ENCODE assay signal across 21 cellular contexts in the genomic region with DNA sequence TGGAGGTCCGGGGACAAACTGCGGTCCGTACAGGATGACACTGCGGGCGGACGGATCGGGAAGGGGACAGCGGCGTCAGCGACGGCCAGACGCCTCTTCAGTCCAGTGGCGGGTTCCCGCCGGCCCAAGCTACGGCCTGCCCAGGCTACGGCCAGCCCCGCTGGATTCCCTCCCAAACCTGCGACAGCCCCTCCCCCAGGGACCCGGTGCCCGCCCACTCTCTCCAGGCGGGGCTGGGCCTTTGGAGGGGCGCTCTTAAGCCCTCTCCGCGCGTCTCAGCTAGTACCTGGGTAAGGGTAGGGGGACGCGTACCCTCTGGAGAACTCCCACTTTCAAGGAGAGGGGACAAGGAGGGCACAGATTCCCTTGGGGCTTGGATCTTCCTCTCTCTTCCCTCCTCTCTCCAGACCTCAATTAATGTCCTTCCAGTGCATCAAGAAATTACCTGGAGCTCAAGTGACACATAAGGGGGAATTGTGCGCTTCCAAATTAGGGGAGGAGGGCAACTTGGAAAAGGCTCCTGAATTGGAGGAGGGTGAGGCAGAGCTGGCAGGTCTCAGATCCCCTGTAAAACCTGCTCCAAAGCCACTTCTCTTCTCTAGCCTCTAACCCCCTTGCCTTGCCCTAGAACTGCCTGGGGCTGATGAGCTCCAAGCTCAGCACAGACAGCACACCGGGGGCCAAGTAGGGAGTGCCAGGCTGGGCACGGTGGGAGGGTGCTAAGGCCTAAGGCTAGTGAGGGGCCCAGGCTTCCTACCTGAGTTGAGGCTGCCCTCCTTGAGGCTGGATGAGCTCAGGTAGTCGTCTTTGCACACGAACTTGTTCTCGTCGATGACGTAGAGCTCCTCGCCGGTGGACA.
DNase-seq lines count a peak whose midpoint lies in the region; ATAC-seq and TF ChIP-seq lines count a peak whose summit lies in the region.
"Had no signal": no experiment of that assay in that cellular context is flagged by ENCODE, and none has a peak within 500 bp of the region (broad histone marks: within the 10 kb centered on the region; RNA-seq: fewer than 3 reads in every experiment).

No MANE protein-coding gene starts in this region.

- no peak overlapping the region for H3K27ac ChIP-seq in RWPE2 (ENCODE audit: poor library complexity, severe bottlenecking)
- H3K27ac ChIP-seq in caudate nucleus (ENCODE audit: low read depth, low read length), result no peak overlapping the region
- H3K27ac ChIP-seq: body of pancreas, dorsolateral prefrontal cortex, GM23248, lower lobe of right lung, neutrophil, SJSA1, transverse colon had no signal

- H3K4me1 Mint-ChIP-seq in activated naive CD8-positive, alpha-beta T cell (ENCODE audit: low read depth), result peaks cover 36% of the 10 kb centered on the region
- peaks cover 30% of the 10 kb centered on the region for H3K4me1 Mint-ChIP-seq in activated naive CD8-positive, alpha-beta T cell treated with anti-CD3 and anti-CD28 coated beads, Interleukin-2, amount 50 U/mL, for 24 hours
- H3K4me1 Mint-ChIP-seq in stimulated activated naive B cell treated with anti-CD40 and anti-IgM and Interleukin-4, amounts not matched to agents 10 μg/mL and 1 μg/mL and 100 μg/mL, for 72 hours, result peaks cover 38 to 52% of the 10 kb centered on the region in 2 donors

- H3K27ac Mint-ChIP-seq in activated naive CD8-positive, alpha-beta T cell, result peak overlapping the region; percentile 77
- no peak overlapping the region for H3K27ac Mint-ChIP-seq in activated naive CD8-positive, alpha-beta T cell treated with anti-CD3 and anti-CD28 coated beads, Interleukin-2, amount 50 U/mL, for 24 hours
- H3K27ac Mint-ChIP-seq in stimulated activated naive B cell treated with anti-CD40 and anti-IgM and Interleukin-4, amounts not matched to agents 10 μg/mL and 1 μg/mL and 100 μg/mL, for 72 hours, result peak overlapping the region; percentile 82

- H3K4me3 Mint-ChIP-seq in activated naive CD8-positive, alpha-beta T cell, result peak overlapping the region; percentile 58
- H3K4me3 Mint-ChIP-seq in activated naive CD8-positive, alpha-beta T cell treated with anti-CD3 and anti-CD28 coated beads, Interleukin-2, amount 50 U/mL, for 24 hours, result no peak overlapping the region
- H3K4me3 Mint-ChIP-seq in stimulated activated naive B cell treated with anti-CD40 and anti-IgM and Interleukin-4, amounts not matched to agents 10 μg/mL and 1 μg/mL and 100 μg/mL, for 72 hours, result peak overlapping the region; percentile 23 to 43

- H3K9me3 Mint-ChIP-seq in activated naive CD8-positive, alpha-beta T cell (ENCODE audit: low read depth), result no peaks in the 10 kb centered on the region
- H3K9me3 Mint-ChIP-seq in activated naive CD8-positive, alpha-beta T cell treated with anti-CD3 and anti-CD28 coated beads, Interleukin-2, amount 50 U/mL, for 24 hours, result no peaks in the 10 kb centered on the region
- no peaks in the 10 kb centered on the region for H3K9me3 Mint-ChIP-seq in stimulated activated naive B cell treated with anti-CD40 and anti-IgM and Interleukin-4, amounts not matched to agents 10 μg/mL and 1 μg/mL and 100 μg/mL, for 72 hours

- peaks cover 44% of the 10 kb centered on the region for H3K27me3 Mint-ChIP-seq in activated naive CD8-positive, alpha-beta T cell
- H3K27me3 Mint-ChIP-seq in activated naive CD8-positive, alpha-beta T cell treated with anti-CD3 and anti-CD28 coated beads, Interleukin-2, amount 50 U/mL, for 24 hours, result peaks cover 80% of the 10 kb centered on the region
- peaks cover 76 to 91% of the 10 kb centered on the region in 2 donors for H3K27me3 Mint-ChIP-seq in stimulated activated naive B cell treated with anti-CD40 and anti-IgM and Interleukin-4, amounts not matched to agents 10 μg/mL and 1 μg/mL and 100 μg/mL, for 72 hours

- no peak for TF ChIP-seq CTCF in RWPE2 (IDR thresholded peaks at IDR 0.05; ENCODE audit: poor library complexity, severe bottlenecking)

- no peaks in the 10 kb centered on the region for H3K36me3 Mint-ChIP-seq in activated naive CD8-positive, alpha-beta T cell
- H3K36me3 Mint-ChIP-seq in activated naive CD8-positive, alpha-beta T cell treated with anti-CD3 and anti-CD28 coated beads, Interleukin-2, amount 50 U/mL, for 24 hours (ENCODE audit: low read depth), result no peaks in the 10 kb centered on the region
- peaks cover 0 to 9% of the 10 kb centered on the region in 2 donors for H3K36me3 Mint-ChIP-seq in stimulated activated naive B cell treated with anti-CD40 and anti-IgM and Interleukin-4, amounts not matched to agents 10 μg/mL and 1 μg/mL and 100 μg/mL, for 72 hours

- H3K36me3 ChIP-seq in RWPE2 (ENCODE audit: low read depth) (no peaks in the 10 kb centered on the region), iPS-15b (ENCODE audit: control insufficient read depth, insufficient read depth, low read length) (peaks cover 2% of the 10 kb centered on the region)
- H3K36me3 ChIP-seq: lower lobe of right lung, neutrophil, SJSA1, transverse colon had no signal

- H3K9ac ChIP-seq in iPS-15b (ENCODE audit: low read depth, low read length), result no peak overlapping the region
- H3K9ac ChIP-seq: GM23248 had no signal

- no peak for DNase-seq in activated naive CD8-positive, alpha-beta T cell treated with anti-CD3 and anti-CD28 coated beads, Interleukin-2, amount 50 U/mL, for 24 hours
- DNase-seq in RWPE2 (ENCODE audit: low spot score) (no peak), caudate nucleus (lab: John Stamatoyannopoulos, UW) (no peak), T1000 (lab: John Stamatoyannopoulos, UW) (no peak)
- DNase-seq in stimulated activated naive B cell treated with anti-CD40 and anti-IgM and Interleukin-4, amounts not matched to agents 10 μg/mL and 1 μg/mL and 100 μg/mL, for 72 hours, result no peak
- DNase-seq: activated naive CD4-positive, alpha-beta T cell; AML-193; body of pancreas; dorsolateral prefrontal cortex; GM23248; hypothalamus; lower lobe of right lung; NCI-H2227 treated with DMSO at 0.1 percent for 48 hours; stimulated activated CD8-positive, alpha-beta memory T cell treated with anti-CD3 and anti-CD28 coated beads, Interleukin-4, amount 100 ng/mL, for 48 hours; transverse colon had no signal

- ATAC-seq in activated naive CD8-positive, alpha-beta T cell treated with anti-CD3 and anti-CD28 coated beads, Interleukin-2, amount 50 U/mL, for 24 hours, result no peak
- ATAC-seq in RWPE2 (ENCODE audit: low read depth) (no peak), HG02610 (IDR thresholded peaks at IDR 0.05; ENCODE audit: unreplicated experiment) (no peak)
- no peak for ATAC-seq in stimulated activated naive B cell treated with anti-CD40 and anti-IgM and Interleukin-4, amounts not matched to agents 10 μg/mL and 1 μg/mL and 100 μg/mL, for 72 hours (replicated peaks)
- ATAC-seq: body of pancreas, lower lobe of right lung, sciatic nerve had no signal

- peaks cover 100% of the 10 kb centered on the region for H3K27me3 ChIP-seq in RWPE2 (ENCODE audit: insufficient read depth, poor library complexity, severe bottlenecking)
- peaks cover 99% of the 10 kb centered on the region for H3K27me3 ChIP-seq in iPS-15b (ENCODE audit: control insufficient read depth, insufficient read depth, low read length)

- peak overlapping the region; percentile 31 for H3K4me3 ChIP-seq in RWPE2 (ENCODE audit: severe bottlenecking)
- H3K4me3 ChIP-seq in iPS-15b (ENCODE audit: low read depth, low read length), result peak overlapping the region; percentile 62
- H3K4me3 ChIP-seq: body of pancreas, SJSA1 had no signal

- no peaks in the 10 kb centered on the region for H3K4me1 ChIP-seq in RWPE2 (ENCODE audit: insufficient read depth, poor library complexity, severe bottlenecking)
- peaks cover 18% of the 10 kb centered on the region for H3K4me1 ChIP-seq in iPS-15b (ENCODE audit: control insufficient read depth, insufficient read depth, low read length)

- H3K9me3 ChIP-seq in RWPE2 (ENCODE audit: severe bottlenecking), result no peaks in the 10 kb centered on the region
- H3K9me3 ChIP-seq in iPS-15b (ENCODE audit: control insufficient read depth, insufficient read depth, low read length), result no peaks in the 10 kb centered on the region
- H3K9me3 ChIP-seq: body of pancreas, lower lobe of right lung, neutrophil, SJSA1, transverse colon had no signal
